ENCODE assay signal across 14 cellular contexts in the genomic region with DNA sequence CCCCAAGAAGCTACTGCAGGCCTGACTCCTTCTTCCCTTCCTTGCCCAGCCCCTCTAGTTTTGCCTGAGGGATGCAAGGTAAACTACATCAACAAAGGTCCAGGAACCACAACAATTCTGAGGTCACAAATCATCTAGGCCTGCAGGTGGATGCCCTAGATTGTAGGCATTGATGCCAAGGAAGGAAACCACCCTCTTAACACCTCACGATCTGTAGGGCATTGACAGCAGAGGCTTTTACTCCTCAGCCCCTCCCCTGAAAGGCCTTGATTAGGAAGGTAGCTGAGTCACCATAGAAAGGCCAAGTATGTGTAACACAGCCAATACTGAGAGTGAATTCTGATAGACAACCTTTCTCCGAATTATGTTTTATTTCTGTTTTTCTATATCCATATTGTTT. TPM values are rescaled to one million over a fixed set of nuclear protein-coding genes. Genes with fewer than 3 reads are reported as not detected.
DNase-seq lines count a peak whose midpoint lies in the region; ATAC-seq, FAIRE-seq and TF ChIP-seq lines count a peak whose summit lies in the region.
"Had no signal": no experiment of that assay in that cellular context is flagged by ENCODE, and none has a peak within 500 bp of the region (broad histone marks: within the 10 kb centered on the region; RNA-seq: fewer than 3 reads in every experiment).

No MANE protein-coding gene starts in this region.

- H3K4me1 ChIP-seq in SK-N-SH (ENCODE audit: control insufficient read depth in 1 of 2, insufficient read depth in 2 of 2, low read depth in 1 of 2, low read length in 1 of 2) (peaks cover 2 to 16% of the 10 kb centered on the region in 2 experiments; a peak in 2 of 4 replicates), keratinocyte (ENCODE audit: control insufficient read depth, extremely low read depth, insufficient read depth, low read length) (peaks cover 8% of the 10 kb centered on the region), HAP-1 (peaks cover 9% of the 10 kb centered on the region), upper lobe of right lung (peaks cover 16% of the 10 kb centered on the region)

- TF ChIP-seq CTCF in SK-N-SH (IDR thresholded peaks at IDR 0.05) (no peak), WTC11 (IDR thresholded peaks at IDR 0.05) (no peak), keratinocyte (optimal IDR thresholded peaks at IDR 0.05 in 1 of 3, IDR thresholded peaks at IDR 0.05 in 1 of 3, conservative IDR thresholded peaks at IDR 0.05 in 1 of 3; ENCODE audit: extremely low read depth in 1 of 3, insufficient read depth in 2 of 3, low read length in 3 of 3) (no peak), upper lobe of right lung (IDR thresholded peaks at IDR 0.05) (no peak)

- no peak for DNase-seq in SK-N-SH
- DNase-seq in WTC11 (ENCODE audit: low spot score): no peak
- DNase-seq in keratinocyte (ENCODE audit: low read depth, low spot score): peak; percentile 62
- DNase-seq in HAP-1 (ENCODE audit: low spot score in 2 of 2): no peak
- no peak for DNase-seq in upper lobe of right lung
- DNase-seq in NCI-H1930 (lab: John Stamatoyannopoulos, UW): no peak
- DNase-seq: left lung, NCI-H1694 treated with DMSO at 0.1 percent for 48 hours, occipital lobe, OCI-M1 had no signal

- CTCF ChIA-PET in SK-N-SH (lab: Yijun Ruan, JAX): no interaction called here
- CTCF ChIA-PET in WTC11 (lab: Charles Lee): interaction anchor here (0.6 kb wide), 1 partner anchor 538 kb away, joined by 3 read pairs; no protein-coding TSS in a partner anchor

- in situ Hi-C loops in HAP-1 (cut with MboI; ENCODE audit: low sequenced_read_pairs): no loop called here

- peaks cover 19% of the 10 kb centered on the region for H3K36me3 Mint-ChIP-seq in WTC11

- POLR2A ChIA-PET in SK-N-SH (lab: Yijun Ruan, JAX) (no interaction called here), WTC11 (lab: Charles Lee) (no interaction called here)

- dilution Hi-C loops in keratinocyte (cut with MboI; ENCODE audit: extremely low pct_ligation_motif_present, low sequenced_read_pairs): no loop called here

- H3F3A ChIP-seq in SK-N-SH (replicated peaks; ENCODE audit: insufficient read depth): no peaks in the 10 kb centered on the region

- no peaks in the 10 kb centered on the region for H3K9me2 ChIP-seq in SK-N-SH

- H3K9me1 ChIP-seq in keratinocyte (ENCODE audit: control insufficient read depth, extremely low read depth, insufficient read depth, low read length): no peaks in the 10 kb centered on the region

- H3K4me3 ChIP-seq in SK-N-SH (ENCODE audit: low read depth in 2 of 2, low read length in 1 of 2) (no peak overlapping the region), keratinocyte (ENCODE audit: control insufficient read depth in 2 of 3, extremely low read depth in 1 of 3, insufficient read depth in 2 of 3, low read depth in 1 of 3, low read length in 3 of 3) (no peak overlapping the region), HAP-1 (no peak overlapping the region), upper lobe of right lung (no peak overlapping the region)
- H3K4me3 ChIP-seq: left lung had no signal

- H3K27me3 Mint-ChIP-seq in WTC11 (ENCODE audit: low read depth): no peaks in the 10 kb centered on the region
- H3K27me3 Mint-ChIP-seq: activated naive CD4-positive, alpha-beta T cell treated with anti-CD3 and anti-CD28 coated beads, Interleukin-2, amount 50 U/mL, for 24 hours had no signal

- intact Hi-C loops in upper lobe of right lung (cut with DNase I): no loop called here

- H3K9me3 ChIP-seq in SK-N-SH (no peaks in the 10 kb centered on the region), keratinocyte (ENCODE audit: control insufficient read depth, low read depth, low read length) (no peaks in the 10 kb centered on the region), HAP-1 (peaks cover 3% of the 10 kb centered on the region; the same call in 1 of the 2 replicates), upper lobe of right lung (no peaks in the 10 kb centered on the region)
- H3K9me3 ChIP-seq: left lung had no signal

- H4K20me1 ChIP-seq in SK-N-SH (ENCODE audit: insufficient read depth) (no peaks in the 10 kb centered on the region), keratinocyte (ENCODE audit: control insufficient read depth, extremely low read depth, insufficient read depth, low read length) (no peaks in the 10 kb centered on the region)

- ATAC-seq in SK-N-SH treated with all-trans-retinoic acid at 6 μM for 48 hours (no peak), HG02610 (IDR thresholded peaks at IDR 0.05; ENCODE audit: unreplicated experiment) (peak; percentile 36), WTC11 (peak; percentile 29), upper lobe of right lung (no peak)
- ATAC-seq: left lung had no signal

- no peak for TF ChIP-seq RAD21 in SK-N-SH (IDR thresholded peaks at IDR 0.05; ENCODE audit: low read length)

- H3K27ac Mint-ChIP-seq in WTC11: no peak overlapping the region
- H3K27ac Mint-ChIP-seq: activated naive CD4-positive, alpha-beta T cell treated with anti-CD3 and anti-CD28 coated beads, Interleukin-2, amount 50 U/mL, for 24 hours had no signal

- H3K4me1 Mint-ChIP-seq in WTC11: peaks cover 31% of the 10 kb centered on the region

- WGBS in SK-N-SH (ENCODE audit: low lambda C conversion rate): 81% methylated on average over 2 of the region's 2 CpGs

- H2AFZ ChIP-seq in SK-N-SH (ENCODE audit: low read depth) (peak overlapping the region; percentile 30; the same call in 1 of the 2 replicates), keratinocyte (ENCODE audit: control insufficient read depth, low read length) (no peak overlapping the region)

- H3K4me2 ChIP-seq in SK-N-SH (no peak overlapping the region), keratinocyte (ENCODE audit: control insufficient read depth, extremely low read depth, insufficient read depth, low read depth, low read length) (no peak overlapping the region)

- no peak for TF ChIP-seq EP300 in SK-N-SH (IDR thresholded peaks at IDR 0.05; ENCODE audit: borderline replicate concordance in 1 of 2, low read depth in 1 of 2, low read length in 1 of 2)

- H3K9ac ChIP-seq in SK-N-SH (no peak overlapping the region), keratinocyte (ENCODE audit: control insufficient read depth, extremely low read depth, insufficient read depth, low read length) (no peak overlapping the region)

- peak; percentile 74 for FAIRE-seq in keratinocyte (lab: Jason Lieb, UNC)
- FAIRE-seq: HTR-8/SVneo had no signal

- H3K27me3 ChIP-seq in SK-N-SH (ENCODE audit: insufficient read depth) (no peaks in the 10 kb centered on the region), keratinocyte (ENCODE audit: control insufficient read depth, extremely low read depth, insufficient read depth, low read length) (no peaks in the 10 kb centered on the region), HAP-1 (ENCODE audit: low read depth) (no peaks in the 10 kb centered on the region), upper lobe of right lung (no peaks in the 10 kb centered on the region)
- H3K27me3 ChIP-seq: left lung had no signal

- H3K9me3 Mint-ChIP-seq in WTC11: peaks cover 15% of the 10 kb centered on the region

- no peak overlapping the region for H3K27ac ChIP-seq in SK-N-SH (ENCODE audit: low read depth in 2 of 2, low read length in 1 of 2)
- no peak overlapping the region for H3K27ac ChIP-seq in keratinocyte (ENCODE audit: control insufficient read depth, insufficient read depth, low read length)
- no peak overlapping the region for H3K27ac ChIP-seq in upper lobe of right lung
- H3K27ac ChIP-seq: left lung had no signal

- H3K79me2 ChIP-seq in SK-N-SH (ENCODE audit: insufficient read depth) (no peaks in the 10 kb centered on the region), keratinocyte (ENCODE audit: control insufficient read depth, insufficient read depth, low read length) (no peaks in the 10 kb centered on the region)

- no peak overlapping the region for H3K4me3 Mint-ChIP-seq in WTC11
- H3K4me3 Mint-ChIP-seq: activated naive CD4-positive, alpha-beta T cell treated with anti-CD3 and anti-CD28 coated beads, Interleukin-2, amount 50 U/mL, for 24 hours had no signal

- no peaks in the 10 kb centered on the region for H3K36me3 ChIP-seq in SK-N-SH (replicated peaks in 1 of 2; ENCODE audit: control insufficient read depth in 1 of 2, insufficient read depth in 2 of 2, low read length in 1 of 2)
- no peaks in the 10 kb centered on the region for H3K36me3 ChIP-seq in keratinocyte (ENCODE audit: control insufficient read depth in 2 of 2, extremely low read depth in 1 of 2, insufficient read depth in 2 of 2, low read length in 2 of 2)
- H3K36me3 ChIP-seq in HAP-1 (replicated peaks): no peaks in the 10 kb centered on the region
- H3K36me3 ChIP-seq in upper lobe of right lung: no peaks in the 10 kb centered on the region
- H3K36me3 ChIP-seq: left lung had no signal

TF ChIP-seq in SK-N-SH, 30 proteins besides CTCF, POLR2A, EP300 and RAD21 (continues in another document):
- TF ChIP-seq NRF1 (IDR thresholded peaks at IDR 0.05; ENCODE audit: low read depth, low read length) (no peak), TAF1 (IDR thresholded peaks at IDR 0.05; ENCODE audit: borderline replicate concordance, low read depth, low read length) (no peak), POLR2AphosphoS5 (IDR thresholded peaks at IDR 0.05; ENCODE audit: low read depth, low read length) (no peak)

TF ChIP-seq in SK-N-SH treated with all-trans-retinoic acid at 6 μM for 48 hours, 23 proteins besides CTCF, POLR2A, EP300 and RAD21 (continues in another document):
- no peak for TF ChIP-seq ZFP30 (CRISPR knock-in tag; IDR thresholded peaks at IDR 0.05)
- TF ChIP-seq BACH2 (CRISPR knock-in tag; IDR thresholded peaks at IDR 0.05; ENCODE audit: borderline replicate concordance): no peak
- no peak for TF ChIP-seq ESRRG (CRISPR knock-in tag; IDR thresholded peaks at IDR 0.05)
- TF ChIP-seq ISL1 (CRISPR knock-in tag; IDR thresholded peaks at IDR 0.05): no peak
- no peak for TF ChIP-seq CSDC2 (CRISPR knock-in tag; IDR thresholded peaks at IDR 0.05)

RNA-seq across cellular contexts. Expression of a gene that starts 46.7 kb away (rescaled TPM):
- polyA plus RNA-seq in SK-N-SH (2012; rRNA removed) (80.0 and 111 TPM in 2 replicates), keratinocyte (47.3 to 93.5 TPM (median 64.9 TPM) in 3 replicates)
- polyA plus RNA-seq in SK-N-SH (2012; cell fraction: cytosol; rRNA removed): 150 and 225 TPM in 2 replicates
- 26.5 and 70.6 TPM in 2 replicates for polyA plus RNA-seq in SK-N-SH (2012; cell fraction: nucleus; rRNA removed)
- total RNA-seq in WTC11 (2021) (51.2 to 65.7 TPM (median 54.4 TPM) in 3 replicates), upper lobe of right lung (51.4 TPM)
- polyA plus RNA-seq in keratinocyte (2011; ENCODE audit: low read depth): 43.6 TPM
- polyA plus RNA-seq in keratinocyte (2011; cell fraction: cytosol; rRNA removed): 52.9 and 88.3 TPM in 2 replicates
- 70.6 and 102 TPM in 2 replicates for polyA plus RNA-seq in keratinocyte (2011; cell fraction: nucleus; rRNA removed)
- 51.4 and 76.3 TPM in 2 replicates for polyA plus RNA-seq in keratinocyte (2012; ENCODE audit: low replicate concordance)
- 1.9 to 31.0 TPM (median 11.5 TPM) in 3 replicates for polyA minus RNA-seq in keratinocyte
- polyA minus RNA-seq in keratinocyte (2011; cell fraction: cytosol; rRNA and poly(A)+ RNA removed): 24.0 TPM
- 32.8 and 56.0 TPM in 2 replicates for polyA minus RNA-seq in keratinocyte (2011; cell fraction: nucleus; rRNA and poly(A)+ RNA removed)

Comparison
In these comparisons a context has a peak if more than half of its experiments do, and no peak if none do; other contexts are left out.
1. ATAC-seq: peak in HG02610 (single experiment) and WTC11 (single experiment); none in SK-N-SH treated with all-trans-retinoic acid at 6 μM for 48 hours (single experiment) and upper lobe of right lung (single experiment).